In the genomic region with DNA sequence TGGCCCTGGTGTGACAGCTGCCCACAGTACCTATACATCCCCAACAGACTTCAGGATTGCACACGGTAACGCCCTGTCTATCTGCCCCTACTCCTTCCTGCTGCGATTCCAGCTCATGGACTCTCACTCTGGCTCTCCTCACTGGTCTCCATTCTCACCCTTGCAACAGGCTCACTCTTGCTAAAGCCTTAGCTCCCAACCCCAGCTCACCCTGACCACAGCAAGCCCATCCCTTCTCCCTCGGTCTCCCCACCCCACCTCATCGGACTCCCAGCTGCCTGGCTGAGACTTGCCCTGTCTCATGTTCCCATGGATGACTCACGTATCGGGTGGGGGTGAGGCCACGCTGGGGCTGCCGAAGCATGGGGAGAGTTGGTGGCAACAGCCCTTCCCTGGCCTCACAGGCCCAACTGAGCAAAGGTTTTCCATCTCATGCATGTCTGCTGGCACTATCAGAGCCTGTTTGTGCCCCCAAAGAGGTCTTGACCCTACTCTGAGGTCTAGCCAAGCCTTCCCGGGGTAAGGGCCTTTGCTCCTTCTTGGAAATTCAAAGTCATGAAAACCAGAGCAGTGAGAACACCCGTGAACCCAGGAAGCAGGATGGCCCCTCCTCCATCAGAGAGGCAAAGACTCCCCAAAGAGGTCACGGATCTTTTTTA, we compare ENCODE assay signal across 1 cellular context.
TF ChIP-seq lines count a peak whose summit lies in the region.

No MANE protein-coding gene starts in this region.

TF ChIP-seq in K562, 482 proteins besides CTCF, POLR2A, EP300 and RAD21 (continued from another document and continues in another):
- TF ChIP-seq, protein P1, sequence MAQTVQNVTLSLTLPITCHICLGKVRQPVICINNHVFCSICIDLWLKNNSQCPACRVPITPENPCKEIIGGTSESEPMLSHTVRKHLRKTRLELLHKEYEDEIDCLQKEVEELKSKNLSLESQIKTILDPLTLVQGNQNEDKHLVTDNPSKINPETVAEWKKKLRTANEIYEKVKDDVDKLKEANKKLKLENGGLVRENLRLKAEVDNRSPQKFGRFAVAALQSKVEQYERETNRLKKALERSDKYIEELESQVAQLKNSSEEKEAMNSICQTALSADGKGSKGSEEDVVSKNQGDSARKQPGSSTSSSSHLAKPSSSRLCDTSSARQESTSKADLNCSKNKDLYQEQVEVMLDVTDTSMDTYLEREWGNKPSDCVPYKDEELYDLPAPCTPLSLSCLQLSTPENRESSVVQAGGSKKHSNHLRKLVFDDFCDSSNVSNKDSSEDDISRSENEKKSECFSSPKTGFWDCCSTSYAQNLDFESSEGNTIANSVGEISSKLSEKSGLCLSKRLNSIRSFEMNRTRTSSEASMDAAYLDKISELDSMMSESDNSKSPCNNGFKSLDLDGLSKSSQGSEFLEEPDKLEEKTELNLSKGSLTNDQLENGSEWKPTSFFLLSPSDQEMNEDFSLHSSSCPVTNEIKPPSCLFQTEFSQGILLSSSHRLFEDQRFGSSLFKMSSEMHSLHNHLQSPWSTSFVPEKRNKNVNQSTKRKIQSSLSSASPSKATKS (CRISPR knock-in tag; IDR thresholded peaks at IDR 0.05), result no peak
- TF ChIP-seq U2AF1 (optimal IDR thresholded peaks at IDR 0.05; ENCODE audit: low read depth, low read length) (no peak), MYBL2 (IDR thresholded peaks at IDR 0.05; ENCODE audit: low read depth) (no peak), MYBL2 (CRISPR knock-in tag; IDR thresholded peaks at IDR 0.05; ENCODE audit: borderline replicate concordance) (no peak), ZNF561 (CRISPR knock-in tag; conservative IDR thresholded peaks at IDR 0.05) (no peak), TOE1 (IDR thresholded peaks at IDR 0.05; ENCODE audit: borderline replicate concordance) (no peak; the same call in 1 of the 2 replicates), TOE1 (CRISPR knock-in tag; IDR thresholded peaks at IDR 0.05; ENCODE audit: borderline replicate concordance, low read depth) (no peak), ZNF175 (CRISPR knock-in tag; IDR thresholded peaks at IDR 0.05; ENCODE audit: low read depth) (peak; percentile 91), TCF7L2 (IDR thresholded peaks at IDR 0.05; ENCODE audit: low read depth, low read length) (no peak), TRIM24 (IDR thresholded peaks at IDR 0.05) (peak in 1 of 2 experiments; percentile 66; a peak in 1 of 4 replicates), HNRNPUL1 (IDR thresholded peaks at IDR 0.05; ENCODE audit: low read length) (no peak), SP1 (CRISPR knock-in tag; IDR thresholded peaks at IDR 0.05) (0 out of 2 replicates have a peak, but pooled peaks have one; percentile 38), PPARD (CRISPR knock-in tag; IDR thresholded peaks at IDR 0.05) (no peak), ZNF77 (CRISPR knock-in tag; IDR thresholded peaks at IDR 0.05) (peak; percentile 20; the same call in 1 of the 2 replicates), TCF3 (CRISPR knock-in tag; IDR thresholded peaks at IDR 0.05) (0 out of 2 replicates have a peak, but pooled peaks have one; percentile 29), CHD1 (IDR thresholded peaks at IDR 0.05; ENCODE audit: low read length) (no peak), POLR2AphosphoS5 (IDR thresholded peaks at IDR 0.05; ENCODE audit: control insufficient read depth, insufficient read depth, low read depth, low read length) (no peak), SIRT6 (IDR thresholded peaks at IDR 0.05; ENCODE audit: low read depth, low read length) (no peak), SRSF3 (IDR thresholded peaks at IDR 0.05; ENCODE audit: insufficient read depth, low read length) (no peak), MAZ (CRISPR knock-in tag; conservative IDR thresholded peaks at IDR 0.05 in 1 of 2, IDR thresholded peaks at IDR 0.05 in 1 of 2) (peak; percentile 82), BRD4 (IDR thresholded peaks at IDR 0.05) (no peak), RCOR1 (IDR thresholded peaks at IDR 0.05; ENCODE audit: borderline replicate concordance in 1 of 2, low read depth in 2 of 2, low read length in 2 of 2) (peak in 1 of 2 experiments; percentile 26; a peak in 1 of 4 replicates), PCBP2 (IDR thresholded peaks at IDR 0.05; ENCODE audit: low read depth, low read length, poor library complexity, severe bottlenecking) (no peak), SMAD1 (IDR thresholded peaks at IDR 0.05; ENCODE audit: low read depth, low read length, partially characterized antibody) (no peak), ETV6 (IDR thresholded peaks at IDR 0.05; ENCODE audit: borderline replicate concordance in 1 of 2, low read depth in 2 of 2, low read length in 1 of 2) (no peak), ETV6 (CRISPR knock-in tag; IDR thresholded peaks at IDR 0.05; ENCODE audit: borderline replicate concordance) (0 out of 2 replicates have a peak, but pooled peaks have one; percentile 13), CREB1 (IDR thresholded peaks at IDR 0.05) (no peak; the same call in 1 of the 2 replicates), CREB1 (CRISPR knock-in tag; IDR thresholded peaks at IDR 0.05) (0 out of 2 replicates have a peak, but pooled peaks have one; percentile 40), NR2C2 (CRISPR knock-in tag; IDR thresholded peaks at IDR 0.05) (no peak), NR2C2 (tag; IDR thresholded peaks at IDR 0.05) (no peak; the same call in none of the 2 replicates), RBFOX2 (IDR thresholded peaks at IDR 0.05; ENCODE audit: low read depth, low read length) (peak; percentile 46), MYNN (IDR thresholded peaks at IDR 0.05) (peak; percentile 59; the same call in 1 of the 2 replicates), MYNN (CRISPR knock-in tag; IDR thresholded peaks at IDR 0.05) (no peak), RBBP5 (IDR thresholded peaks at IDR 0.05; ENCODE audit: borderline replicate concordance, insufficient read depth, low read length, poor library complexity, severe bottlenecking) (peak; percentile 48), MTA3 (IDR thresholded peaks at IDR 0.05; ENCODE audit: borderline replicate concordance) (0 out of 2 replicates have a peak, but pooled peaks have one; percentile 10), HMG20A (CRISPR knock-in tag; conservative IDR thresholded peaks at IDR 0.05) (no peak), HDAC8 (tag; IDR thresholded peaks at IDR 0.05) (0 out of 2 replicates have a peak, but pooled peaks have one; percentile 42), STAG1 (CRISPR knock-in tag; IDR thresholded peaks at IDR 0.05; ENCODE audit: borderline replicate concordance) (no peak), MEF2D (tag; conservative IDR thresholded peaks at IDR 0.05; ENCODE audit: low read depth) (0 out of 2 replicates have a peak, but pooled peaks have one; percentile 39), RBM17 (IDR thresholded peaks at IDR 0.05; ENCODE audit: borderline replicate concordance, low read depth, low read length) (no peak), NR4A1 (CRISPR knock-in tag; IDR thresholded peaks at IDR 0.05) (no peak), NR4A1 (tag; IDR thresholded peaks at IDR 0.05) (peak; percentile 75; the same call in 1 of the 2 replicates), PHF8 (IDR thresholded peaks at IDR 0.05; ENCODE audit: borderline replicate concordance, low read length) (peak; percentile 23; the same call in 1 of the 2 replicates), ZNF3 (CRISPR knock-in tag; IDR thresholded peaks at IDR 0.05) (no peak), WHSC1 (IDR thresholded peaks at IDR 0.05; ENCODE audit: low read length) (peak; percentile 55), FOSL1 (tag; conservative IDR thresholded peaks at IDR 0.05) (peak; percentile 96), ZNF239 (CRISPR knock-in tag; IDR thresholded peaks at IDR 0.05) (no peak), JUN (IDR thresholded peaks at IDR 0.05; ENCODE audit: borderline replicate concordance, low read depth, low read length) (peak; percentile 94), JUN (CRISPR knock-in tag; IDR thresholded peaks at IDR 0.05; ENCODE audit: borderline replicate concordance) (no peak), SETDB1 (IDR thresholded peaks at IDR 0.05; ENCODE audit: low read length) (no peak), ZNF311 (CRISPR knock-in tag; IDR thresholded peaks at IDR 0.05) (no peak), NFRKB (IDR thresholded peaks at IDR 0.05; ENCODE audit: low read depth) (no peak; the same call in 1 of the 2 replicates), HDAC1 (IDR thresholded peaks at IDR 0.05) (peak in 1 of 2 experiments; percentile 50; a peak in 1 of 4 replicates), LEF1 (IDR thresholded peaks at IDR 0.05) (peak; percentile 64; the same call in 1 of the 2 replicates), PTRF (tag; IDR thresholded peaks at IDR 0.05) (0 out of 2 replicates have a peak, but pooled peaks have one; percentile 15), POU5F1 (IDR thresholded peaks at IDR 0.05; ENCODE audit: borderline replicate concordance, low read depth, low read length, partially characterized antibody) (no peak), ZSCAN29 (IDR thresholded peaks at IDR 0.05) (no peak)
- TF ChIP-seq, protein P2, sequence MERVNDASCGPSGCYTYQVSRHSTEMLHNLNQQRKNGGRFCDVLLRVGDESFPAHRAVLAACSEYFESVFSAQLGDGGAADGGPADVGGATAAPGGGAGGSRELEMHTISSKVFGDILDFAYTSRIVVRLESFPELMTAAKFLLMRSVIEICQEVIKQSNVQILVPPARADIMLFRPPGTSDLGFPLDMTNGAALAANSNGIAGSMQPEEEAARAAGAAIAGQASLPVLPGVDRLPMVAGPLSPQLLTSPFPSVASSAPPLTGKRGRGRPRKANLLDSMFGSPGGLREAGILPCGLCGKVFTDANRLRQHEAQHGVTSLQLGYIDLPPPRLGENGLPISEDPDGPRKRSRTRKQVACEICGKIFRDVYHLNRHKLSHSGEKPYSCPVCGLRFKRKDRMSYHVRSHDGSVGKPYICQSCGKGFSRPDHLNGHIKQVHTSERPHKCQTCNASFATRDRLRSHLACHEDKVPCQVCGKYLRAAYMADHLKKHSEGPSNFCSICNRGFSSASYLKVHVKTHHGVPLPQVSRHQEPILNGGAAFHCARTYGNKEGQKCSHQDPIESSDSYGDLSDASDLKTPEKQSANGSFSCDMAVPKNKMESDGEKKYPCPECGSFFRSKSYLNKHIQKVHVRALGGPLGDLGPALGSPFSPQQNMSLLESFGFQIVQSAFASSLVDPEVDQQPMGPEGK (CRISPR knock-in tag; IDR thresholded peaks at IDR 0.05; ENCODE audit: borderline replicate concordance), result no peak
- TF ChIP-seq, protein P3, sequence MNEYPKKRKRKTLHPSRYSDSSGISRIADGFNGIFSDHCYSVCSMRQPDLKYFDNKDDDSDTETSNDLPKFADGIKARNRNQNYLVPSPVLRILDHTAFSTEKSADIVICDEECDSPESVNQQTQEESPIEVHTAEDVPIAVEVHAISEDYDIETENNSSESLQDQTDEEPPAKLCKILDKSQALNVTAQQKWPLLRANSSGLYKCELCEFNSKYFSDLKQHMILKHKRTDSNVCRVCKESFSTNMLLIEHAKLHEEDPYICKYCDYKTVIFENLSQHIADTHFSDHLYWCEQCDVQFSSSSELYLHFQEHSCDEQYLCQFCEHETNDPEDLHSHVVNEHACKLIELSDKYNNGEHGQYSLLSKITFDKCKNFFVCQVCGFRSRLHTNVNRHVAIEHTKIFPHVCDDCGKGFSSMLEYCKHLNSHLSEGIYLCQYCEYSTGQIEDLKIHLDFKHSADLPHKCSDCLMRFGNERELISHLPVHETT (CRISPR knock-in tag; conservative IDR thresholded peaks at IDR 0.05 in 1 of 2, IDR thresholded peaks at IDR 0.05 in 1 of 2), result peak in 1 of 2 experiments; percentile 75; a peak in 2 of 4 replicates
- TF ChIP-seq, protein P4, sequence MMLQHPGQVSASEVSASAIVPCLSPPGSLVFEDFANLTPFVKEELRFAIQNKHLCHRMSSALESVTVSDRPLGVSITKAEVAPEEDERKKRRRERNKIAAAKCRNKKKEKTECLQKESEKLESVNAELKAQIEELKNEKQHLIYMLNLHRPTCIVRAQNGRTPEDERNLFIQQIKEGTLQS (IDR thresholded peaks at IDR 0.05), result peak; percentile 96
- TF ChIP-seq, protein P4 (CRISPR knock-in tag; conservative IDR thresholded peaks at IDR 0.05), result peak; percentile 76; the same call in 1 of the 2 replicates
- TF ChIP-seq, protein P5, sequence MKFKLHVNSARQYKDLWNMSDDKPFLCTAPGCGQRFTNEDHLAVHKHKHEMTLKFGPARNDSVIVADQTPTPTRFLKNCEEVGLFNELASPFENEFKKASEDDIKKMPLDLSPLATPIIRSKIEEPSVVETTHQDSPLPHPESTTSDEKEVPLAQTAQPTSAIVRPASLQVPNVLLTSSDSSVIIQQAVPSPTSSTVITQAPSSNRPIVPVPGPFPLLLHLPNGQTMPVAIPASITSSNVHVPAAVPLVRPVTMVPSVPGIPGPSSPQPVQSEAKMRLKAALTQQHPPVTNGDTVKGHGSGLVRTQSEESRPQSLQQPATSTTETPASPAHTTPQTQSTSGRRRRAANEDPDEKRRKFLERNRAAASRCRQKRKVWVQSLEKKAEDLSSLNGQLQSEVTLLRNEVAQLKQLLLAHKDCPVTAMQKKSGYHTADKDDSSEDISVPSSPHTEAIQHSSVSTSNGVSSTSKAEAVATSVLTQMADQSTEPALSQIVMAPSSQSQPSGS (CRISPR knock-in tag; IDR thresholded peaks at IDR 0.05), result no peak
- TF ChIP-seq, protein P6, sequence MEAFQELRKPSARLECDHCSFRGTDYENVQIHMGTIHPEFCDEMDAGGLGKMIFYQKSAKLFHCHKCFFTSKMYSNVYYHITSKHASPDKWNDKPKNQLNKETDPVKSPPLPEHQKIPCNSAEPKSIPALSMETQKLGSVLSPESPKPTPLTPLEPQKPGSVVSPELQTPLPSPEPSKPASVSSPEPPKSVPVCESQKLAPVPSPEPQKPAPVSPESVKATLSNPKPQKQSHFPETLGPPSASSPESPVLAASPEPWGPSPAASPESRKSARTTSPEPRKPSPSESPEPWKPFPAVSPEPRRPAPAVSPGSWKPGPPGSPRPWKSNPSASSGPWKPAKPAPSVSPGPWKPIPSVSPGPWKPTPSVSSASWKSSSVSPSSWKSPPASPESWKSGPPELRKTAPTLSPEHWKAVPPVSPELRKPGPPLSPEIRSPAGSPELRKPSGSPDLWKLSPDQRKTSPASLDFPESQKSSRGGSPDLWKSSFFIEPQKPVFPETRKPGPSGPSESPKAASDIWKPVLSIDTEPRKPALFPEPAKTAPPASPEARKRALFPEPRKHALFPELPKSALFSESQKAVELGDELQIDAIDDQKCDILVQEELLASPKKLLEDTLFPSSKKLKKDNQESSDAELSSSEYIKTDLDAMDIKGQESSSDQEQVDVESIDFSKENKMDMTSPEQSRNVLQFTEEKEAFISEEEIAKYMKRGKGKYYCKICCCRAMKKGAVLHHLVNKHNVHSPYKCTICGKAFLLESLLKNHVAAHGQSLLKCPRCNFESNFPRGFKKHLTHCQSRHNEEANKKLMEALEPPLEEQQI (IDR thresholded peaks at IDR 0.05), result no peak
- TF ChIP-seq, protein P7, sequence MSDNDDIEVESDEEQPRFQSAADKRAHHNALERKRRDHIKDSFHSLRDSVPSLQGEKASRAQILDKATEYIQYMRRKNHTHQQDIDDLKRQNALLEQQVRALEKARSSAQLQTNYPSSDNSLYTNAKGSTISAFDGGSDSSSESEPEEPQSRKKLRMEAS (CRISPR knock-in tag; IDR thresholded peaks at IDR 0.05), result peak; percentile 91
